10 cellular contexts compared by ENCODE assay signal in genomic region chr13:114035583-114036501, GRCh38.
A peak's percentile ranks its signal among the peaks of the same experiment; 100 is the strongest.
DNase-seq lines count a peak whose midpoint lies in the region; ATAC-seq and TF ChIP-seq lines count a peak whose summit lies in the region.
"Had no signal": no experiment of that assay in that cellular context is flagged by ENCODE, and none has a peak within 500 bp of the region (broad histone marks: within the 10 kb centered on the region; RNA-seq: fewer than 3 reads in every experiment).

No MANE protein-coding gene starts in this region.

- H3K36me3 Mint-ChIP-seq in brain = peaks cover 37% of the 10 kb centered on the region

- H3K27me3 ChIP-seq in HUES64 (ENCODE audit: insufficient read depth, low read length) = no peaks in the 10 kb centered on the region
- H3K27me3 ChIP-seq in hepatocyte = no peaks in the 10 kb centered on the region
- H3K27me3 ChIP-seq in skeletal muscle satellite cell (ENCODE audit: control insufficient read depth, insufficient read depth, low read length) = no peaks in the 10 kb centered on the region
- no peaks in the 10 kb centered on the region for H3K27me3 ChIP-seq in ovary

- intact Hi-C loops in ovary (cut with DNase I) = no loop called here

- H3K4me3 ChIP-seq in HUES64 (ENCODE audit: low read length) (no peak overlapping the region), hepatocyte (no peak overlapping the region), skeletal muscle satellite cell (ENCODE audit: low read length) (peak overlapping the region; percentile 15), ovary (no peak overlapping the region)

- no peaks in the 10 kb centered on the region for H3K9me2 ChIP-seq in hepatocyte (replicated peaks; ENCODE audit: insufficient read depth)

- no peaks in the 10 kb centered on the region for H3K9me3 ChIP-seq in HUES64 (ENCODE audit: insufficient read depth, low read depth, low read length)
- H3K9me3 ChIP-seq in hepatocyte (ENCODE audit: low read depth) = no peaks in the 10 kb centered on the region
- H3K9me3 ChIP-seq in skeletal muscle satellite cell (replicated peaks; ENCODE audit: low read length) = no peaks in the 10 kb centered on the region
- no peaks in the 10 kb centered on the region for H3K9me3 ChIP-seq in ovary

- H3K4me1 ChIP-seq in HUES64 (ENCODE audit: insufficient read depth, low read length) (peaks cover 13% of the 10 kb centered on the region; the same call in 1 of the 2 replicates), hepatocyte (ENCODE audit: insufficient read depth) (peaks cover 6% of the 10 kb centered on the region), skeletal muscle satellite cell (ENCODE audit: control insufficient read depth, insufficient read depth, low read length) (peaks cover 74% of the 10 kb centered on the region), ovary (ENCODE audit: insufficient read depth) (peaks cover 8% of the 10 kb centered on the region)

- H3K27ac ChIP-seq in HUES64 (ENCODE audit: low read depth, low read length) (0 out of 2 replicates have a peak overlapping the region, but pooled peaks have one; percentile 10), hepatocyte (no peak overlapping the region), ovary (no peak overlapping the region)

- H3K9ac ChIP-seq in HUES64 (ENCODE audit: low read depth, low read length) (no peak overlapping the region), skeletal muscle satellite cell (ENCODE audit: low read depth, low read length) (peak overlapping the region; percentile 54)

- no peak overlapping the region for H2AFZ ChIP-seq in hepatocyte

- ATAC-seq in GM21423 (IDR thresholded peaks at IDR 0.05; ENCODE audit: unreplicated experiment) = no peak

- H3K4me2 ChIP-seq in hepatocyte (no peak overlapping the region), skeletal muscle satellite cell (ENCODE audit: low read length) (peak overlapping the region; percentile 75)

- H3K4me3 Mint-ChIP-seq in brain = peak overlapping the region in 3 of 5 experiments; percentile 40 to 58 (median 57)

- H3K36me3 ChIP-seq in HUES64 (ENCODE audit: insufficient read depth, low read length) = no peaks in the 10 kb centered on the region
- no peaks in the 10 kb centered on the region for H3K36me3 ChIP-seq in hepatocyte (replicated peaks; ENCODE audit: insufficient read depth, low read depth)
- peaks cover 18% of the 10 kb centered on the region for H3K36me3 ChIP-seq in skeletal muscle satellite cell (ENCODE audit: insufficient read depth, low read length)
- H3K36me3 ChIP-seq in ovary = no peaks in the 10 kb centered on the region

- DNase-seq in hepatocyte (ENCODE audit: low spot score) (peak; percentile 28), NOMO-1 treated with dmso at 0.1 percent for 144 hours (lab: John Stamatoyannopoulos, UW; ENCODE audit: unreplicated experiment) (no peak), ovary (no peak)
- no peak for DNase-seq in activated CD4-positive, alpha-beta T cell treated with anti-CD3 and anti-CD28 coated beads, Interleukin-2, amount 50 U/mL, for 4 hours
- DNase-seq: kidney; stimulated activated CD4-positive, alpha-beta T cell treated with anti-CD3 and anti-CD28 coated beads, Interleukin-4, amount 100 ng/mL, for 1 hour had no signal

- peaks cover 61% of the 10 kb centered on the region for H3K4me1 Mint-ChIP-seq in brain

- H4K20me1 ChIP-seq in hepatocyte (ENCODE audit: insufficient read depth, poor library complexity, severe bottlenecking) = no peaks in the 10 kb centered on the region

- no peak for TF ChIP-seq EP300 in ovary (IDR thresholded peaks at IDR 0.05)

- peaks cover 0 to 17% (median 4%) of the 10 kb centered on the region in 5 experiments for H3K9me3 Mint-ChIP-seq in brain

- H3K27ac Mint-ChIP-seq in brain = peak overlapping the region; percentile 24 to 91 (median 74)

- TF ChIP-seq CTCF in brain (conservative IDR thresholded peaks at IDR 0.05) = no peak
- no peak for TF ChIP-seq CTCF in hepatocyte (IDR thresholded peaks at IDR 0.05; ENCODE audit: poor library complexity)
- TF ChIP-seq CTCF in ovary (IDR thresholded peaks at IDR 0.05) = no peak

- H3K27me3 Mint-ChIP-seq in brain = peaks cover 2% of the 10 kb centered on the region

- 62% methylated on average over 39 of the region's 39 CpGs for WGBS in HUES64
- WGBS in hepatocyte (ENCODE audit: low lambda C conversion rate, missing lambda C conversion rate) = 65% methylated on average over 39 of the region's 39 CpGs
- 70 to 86% (median 84%) methylated on average over 39 of the region's 39 CpGs for WGBS in ovary, 3 donors

- TF ChIP-seq POLR2A in ovary (IDR thresholded peaks at IDR 0.05) = no peak

- no peaks in the 10 kb centered on the region for H3K79me2 ChIP-seq in hepatocyte
